ENCODE assay signal across 32 cellular contexts in the genomic region with DNA sequence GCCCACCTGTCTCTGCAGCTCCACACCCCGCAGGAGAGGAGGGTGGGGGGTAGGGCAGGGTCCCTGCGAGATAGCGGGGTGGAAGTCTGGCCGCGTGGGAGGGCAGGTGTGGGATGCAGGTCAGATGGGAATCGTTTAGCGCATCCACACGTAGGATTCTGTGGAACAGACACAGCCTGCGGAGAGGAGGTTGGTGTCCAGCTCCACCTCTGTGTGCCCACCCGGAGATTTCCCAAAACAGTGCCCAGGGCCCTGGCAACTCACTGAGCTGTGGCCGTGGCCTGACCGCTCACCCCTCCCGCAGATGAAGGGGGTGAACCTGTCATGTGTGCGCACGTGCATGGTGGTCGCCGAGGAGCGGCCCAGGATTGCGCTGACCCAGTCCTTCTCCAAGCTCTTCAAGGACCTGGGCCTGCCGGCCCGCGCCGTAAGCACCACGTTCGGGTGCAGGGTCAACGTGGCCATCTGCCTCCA. TPM values are rescaled to one million over a fixed set of nuclear protein-coding genes. Genes with fewer than 3 reads are reported as not detected.
DNase-seq lines count a peak whose midpoint lies in the region; ATAC-seq, FAIRE-seq and TF ChIP-seq lines count a peak whose summit lies in the region.
"Had no signal": no experiment of that assay in that cellular context is flagged by ENCODE, and none has a peak within 500 bp of the region (broad histone marks: within the 10 kb centered on the region; RNA-seq: fewer than 3 reads in every experiment).

No MANE protein-coding gene starts in this region.

- H3K9me3 Mint-ChIP-seq in activated naive CD8-positive, alpha-beta T cell (ENCODE audit: low read depth) = no peaks in the 10 kb centered on the region
- H3K9me3 Mint-ChIP-seq in activated naive CD8-positive, alpha-beta T cell treated with anti-CD3 and anti-CD28 coated beads, Interleukin-2, amount 50 U/mL, for 24 hours = no peaks in the 10 kb centered on the region
- H3K9me3 Mint-ChIP-seq: activated naive CD4-positive, alpha-beta T cell treated with anti-CD3 and anti-CD28 coated beads, Interleukin-2, amount 50 U/mL, for 72 hours; stimulated activated naive B cell treated with anti-CD40 and anti-IgM and Interleukin-4, amounts not matched to agents 10 μg/mL and 1 μg/mL and 100 μg/mL, for 72 hours; WTC11 had no signal

- ATAC-seq in activated naive CD8-positive, alpha-beta T cell treated with anti-CD3 and anti-CD28 coated beads, Interleukin-2, amount 50 U/mL, for 24 hours = no peak
- ATAC-seq in T-helper 17 cell = no peak
- ATAC-seq in HepG2 = no peak
- no peak for ATAC-seq in HG03457 (IDR thresholded peaks at IDR 0.05; ENCODE audit: unreplicated experiment)
- ATAC-seq: activated naive CD4-positive, alpha-beta T cell treated with anti-CD3 and anti-CD28 coated beads, Interleukin-2, amount 50 U/mL, for 72 hours; stimulated activated naive B cell treated with anti-CD40 and anti-IgM and Interleukin-4, amounts not matched to agents 10 μg/mL and 1 μg/mL and 100 μg/mL, for 72 hours had no signal

- TF ChIP-seq POLR2A in HepG2 (IDR thresholded peaks at IDR 0.05; ENCODE audit: insufficient read depth in 1 of 2, low read depth in 2 of 2, low read length in 2 of 2) (no peak), GM12892 (IDR thresholded peaks at IDR 0.05; ENCODE audit: low read depth, low read length) (no peak)

- FAIRE-seq in HepG2 (lab: Jason Lieb, UNC) (no peak), GM12892 (lab: Jason Lieb, UNC) (no peak)
- FAIRE-seq: astrocyte, GM19239 had no signal

- no peaks in the 10 kb centered on the region for H3K79me2 ChIP-seq in HepG2 (ENCODE audit: insufficient read depth, low read length)

- intact Hi-C loops in HepG2 (cut with micrococcal nuclease; ENCODE audit: unreplicated experiment) = no loop called here

- WGBS in HepG2 (ENCODE audit: low lambda C conversion rate) = 98% methylated on average over 21 of the region's 26 CpGs
- 97% methylated on average over 26 of the region's 26 CpGs for WGBS in thymus

- no peak overlapping the region for H3K27ac ChIP-seq in HepG2 (ENCODE audit: extremely low read length, insufficient read depth, low read length)
- peak overlapping the region; percentile 13 for H3K27ac ChIP-seq in thymus (ENCODE audit: low read depth)
- H3K27ac ChIP-seq: BLaER1 treated with 17β-estradiol and CSF1 and Interleukin-3, amounts not matched to agents 10 nM and 100 nM; vagina had no signal

- H3K9ac ChIP-seq in HepG2 (ENCODE audit: insufficient read depth, low read depth, low read length) = no peak overlapping the region
- H3K9ac ChIP-seq: BLaER1 treated with 17β-estradiol and CSF1 and Interleukin-3, amounts not matched to agents 10 nM and 100 nM had no signal

- no peak overlapping the region for H3K4me3 Mint-ChIP-seq in activated naive CD8-positive, alpha-beta T cell
- no peak overlapping the region for H3K4me3 Mint-ChIP-seq in activated naive CD8-positive, alpha-beta T cell treated with anti-CD3 and anti-CD28 coated beads, Interleukin-2, amount 50 U/mL, for 24 hours
- no peak overlapping the region for H3K4me3 Mint-ChIP-seq in T-helper 17 cell
- H3K4me3 Mint-ChIP-seq: stimulated activated naive B cell treated with anti-CD40 and anti-IgM and Interleukin-4, amounts not matched to agents 10 μg/mL and 1 μg/mL and 100 μg/mL, for 72 hours; WTC11 had no signal

- CTCF ChIA-PET in HepG2 (lab: Yijun Ruan, JAX; ENCODE audit: low intra/inter-chr PET ratio, low total read pairs) = no interaction called here

- TF ChIP-seq EP300 in HepG2 (IDR thresholded peaks at IDR 0.05; ENCODE audit: low read depth in 2 of 2, low read length in 2 of 2) (no peak), HepG2 (CRISPR knock-in tag; IDR thresholded peaks at IDR 0.05; ENCODE audit: borderline replicate concordance) (no peak)

- H3K4me1 ChIP-seq in HepG2 (ENCODE audit: insufficient read depth, low read length) (peaks cover 17% of the 10 kb centered on the region), thymus (ENCODE audit: control insufficient read depth, insufficient read depth, low read length) (no peaks in the 10 kb centered on the region)
- H3K4me1 ChIP-seq: vagina had no signal

- TF ChIP-seq CTCF in HepG2 (CRISPR knock-in tag; IDR thresholded peaks at IDR 0.05) = no peak

- no peak for DNase-seq in activated naive CD8-positive, alpha-beta T cell treated with anti-CD3 and anti-CD28 coated beads, Interleukin-2, amount 50 U/mL, for 24 hours
- DNase-seq in T-helper 17 cell (no peak), HepG2 (ENCODE audit: low spot score) (no peak), G401 (ENCODE audit: low spot score) (no peak), GM12892 (ENCODE audit: insufficient read length) (no peak)
- DNase-seq: activated CD4-positive, alpha-beta T cell treated with anti-CD3 and anti-CD28 coated beads, Interleukin-2, amount 50 U/mL, for 4 hours; activated T-cell treated with anti-CD3 and anti-CD28 coated beads, Interleukin-2, amount 50 U/mL, for 48 hours; central memory CD4-positive, alpha-beta T cell; EL; HCEC 1CT; IMR-90; mesendoderm; NCI-H1105 treated with DMSO at 0.1 percent for 48 hours; NCI-H2081; NCI-H226; retina; stimulated activated CD4-positive, alpha-beta T cell treated with anti-CD3 and anti-CD28 coated beads, Interleukin-2, amount 100 ng/mL, for 48 hours; stimulated activated naive B cell treated with anti-CD40 and anti-IgM and Interleukin-4, amounts not matched to agents 10 μg/mL and 1 μg/mL and 100 μg/mL, for 72 hours; T1000; testis had no signal

- POLR2A ChIA-PET in HepG2 (lab: Yijun Ruan, JAX) = interaction anchor here (2.9 kb wide), 1 partner anchor 78 kb away, joined by 11 read pairs; the partner anchor contains the start of gene PRMT2

- H3K27ac Mint-ChIP-seq in activated naive CD8-positive, alpha-beta T cell = peak overlapping the region; percentile 98
- H3K27ac Mint-ChIP-seq in activated naive CD8-positive, alpha-beta T cell treated with anti-CD3 and anti-CD28 coated beads, Interleukin-2, amount 50 U/mL, for 24 hours = no peak overlapping the region
- H3K27ac Mint-ChIP-seq in T-helper 17 cell = peak overlapping the region; percentile 99
- H3K27ac Mint-ChIP-seq: stimulated activated naive B cell treated with anti-CD40 and anti-IgM and Interleukin-4, amounts not matched to agents 10 μg/mL and 1 μg/mL and 100 μg/mL, for 72 hours; WTC11 had no signal

- no peaks in the 10 kb centered on the region for H3K27me3 Mint-ChIP-seq in activated naive CD8-positive, alpha-beta T cell
- no peaks in the 10 kb centered on the region for H3K27me3 Mint-ChIP-seq in activated naive CD8-positive, alpha-beta T cell treated with anti-CD3 and anti-CD28 coated beads, Interleukin-2, amount 50 U/mL, for 24 hours
- no peaks in the 10 kb centered on the region for H3K27me3 Mint-ChIP-seq in T-helper 17 cell
- H3K27me3 Mint-ChIP-seq: stimulated activated naive B cell treated with anti-CD40 and anti-IgM and Interleukin-4, amounts not matched to agents 10 μg/mL and 1 μg/mL and 100 μg/mL, for 72 hours had no signal

- H4K20me1 ChIP-seq in HepG2 (ENCODE audit: insufficient read depth, low read length) = no peaks in the 10 kb centered on the region
- H4K20me1 ChIP-seq: BLaER1 treated with 17β-estradiol and CSF1 and Interleukin-3, amounts not matched to agents 10 nM and 100 nM had no signal

- TF ChIP-seq RAD21 in HepG2 (CRISPR knock-in tag; IDR thresholded peaks at IDR 0.05) = no peak

- peaks cover 5% of the 10 kb centered on the region for H3K36me3 Mint-ChIP-seq in activated naive CD8-positive, alpha-beta T cell
- H3K36me3 Mint-ChIP-seq in activated naive CD8-positive, alpha-beta T cell treated with anti-CD3 and anti-CD28 coated beads, Interleukin-2, amount 50 U/mL, for 24 hours (ENCODE audit: low read depth) = peaks cover 31% of the 10 kb centered on the region
- peaks cover 9% of the 10 kb centered on the region for H3K36me3 Mint-ChIP-seq in T-helper 17 cell (ENCODE audit: low read depth)

- no peak overlapping the region for H3K4me2 ChIP-seq in HepG2 (ENCODE audit: low read depth, low read length)

- in situ Hi-C loops in HepG2 (cut with HindIII; ENCODE audit: extremely low pct_ligation_motif_present, low pct_unique_long_range_greater_than_20kb) (no loop called here), G401 (cut with HindIII; ENCODE audit: low sequenced_read_pairs) (no loop called here)

- H3K4me1 Mint-ChIP-seq in activated naive CD8-positive, alpha-beta T cell (ENCODE audit: low read depth) = peaks cover 87% of the 10 kb centered on the region
- H3K4me1 Mint-ChIP-seq in activated naive CD8-positive, alpha-beta T cell treated with anti-CD3 and anti-CD28 coated beads, Interleukin-2, amount 50 U/mL, for 24 hours = peaks cover 69% of the 10 kb centered on the region
- H3K4me1 Mint-ChIP-seq in T-helper 17 cell = peaks cover 33% of the 10 kb centered on the region
- H3K4me1 Mint-ChIP-seq: WTC11 had no signal

- peaks cover 0 to 24% of the 10 kb centered on the region in 2 experiments; a peak in 3 of 5 replicates for H3K36me3 ChIP-seq in HepG2 (replicated peaks in 1 of 2; ENCODE audit: control insufficient read depth in 1 of 2, insufficient read depth in 2 of 2, low read length in 2 of 2)
- H3K36me3 ChIP-seq in thymus (ENCODE audit: control insufficient read depth, insufficient read depth) = peaks cover 72% of the 10 kb centered on the region

- H3K9me3 ChIP-seq in T-helper 17 cell (ENCODE audit: control insufficient read depth, low read length, poor library complexity, severe bottlenecking) = no peaks in the 10 kb centered on the region
- H3K9me3 ChIP-seq in HepG2 (ENCODE audit: low read length) = no peaks in the 10 kb centered on the region
- H3K9me3 ChIP-seq in thymus (ENCODE audit: control insufficient read depth) = no peaks in the 10 kb centered on the region
- H3K9me3 ChIP-seq: BLaER1 treated with 17β-estradiol and CSF1 and Interleukin-3, amounts not matched to agents 10 nM and 100 nM; testis; vagina had no signal

- H3K27me3 ChIP-seq in HepG2 (ENCODE audit: control insufficient read depth in 1 of 2, insufficient read depth in 2 of 2, low read length in 2 of 2) = no peaks in the 10 kb centered on the region
- H3K27me3 ChIP-seq in thymus (ENCODE audit: control insufficient read depth, insufficient read depth) = no peaks in the 10 kb centered on the region
- H3K27me3 ChIP-seq: BLaER1 treated with 17β-estradiol and CSF1 and Interleukin-3, amounts not matched to agents 10 nM and 100 nM; testis; vagina had no signal

- no TSS peak for BruUV-seq in HepG2 (replicated peaks; lab: Mats Ljungman, UMichigan)

- H2AFZ ChIP-seq in HepG2 (ENCODE audit: low read length) = no peak overlapping the region

- H3K4me3 ChIP-seq in HepG2 (replicated peaks in 1 of 3; ENCODE audit: insufficient read depth in 1 of 3, low read depth in 2 of 3, low read length in 3 of 3) = no peak overlapping the region
- no peak overlapping the region for H3K4me3 ChIP-seq in thymus (ENCODE audit: low read length)
- H3K4me3 ChIP-seq: BLaER1 treated with 17β-estradiol and CSF1 and Interleukin-3, amounts not matched to agents 10 nM and 100 nM; testis; vagina had no signal

RNA-seq across cellular contexts. Expression of gene S100B, which starts 46.9 kb away (rescaled TPM):
- not detected for total RNA-seq in T-helper 17 cell
- total RNA-seq in HepG2 (2016; rRNA removed; fragmentation: Illumina TruSeq; extraction: Trizol) = not detected in 2 replicates
- 0.26 TPM in 1 of 2 replicates, not detected in the other for total RNA-seq in HepG2 (2016; cell fraction: cytosol; rRNA removed; fragmentation: Illumina TruSeq; extraction: Trizol; ENCODE audit: low read depth)
- total RNA-seq in HepG2 (2016; cell fraction: insoluble cytoplasmic fraction; rRNA removed; fragmentation: Illumina TruSeq; extraction: Trizol) = not detected in 2 replicates
- total RNA-seq in HepG2 (2016; cell fraction: membrane; rRNA removed; fragmentation: Illumina TruSeq; extraction: Trizol) = not detected in 2 replicates
- not detected in 2 replicates for total RNA-seq in HepG2 (2016; cell fraction: nucleus; rRNA removed; fragmentation: Illumina TruSeq; extraction: Trizol)
- not detected in 2 replicates for polyA plus RNA-seq in HepG2 (2011; rRNA removed)
- polyA plus RNA-seq in HepG2 (2011; cell fraction: cytosol; rRNA removed) = not detected in 2 replicates
- polyA plus RNA-seq in HepG2 (2011; cell fraction: nucleus; rRNA removed) = not detected in 2 replicates
- polyA plus RNA-seq in HepG2 (2012) = not detected in 2 replicates
- polyA plus RNA-seq in HepG2 (2016; cell fraction: cytosol; fragmentation: Illumina TruSeq; extraction: Trizol; ENCODE audit: low read depth) = not detected in 2 replicates
- polyA plus RNA-seq in HepG2 (2016; cell fraction: insoluble cytoplasmic fraction; fragmentation: Illumina TruSeq; extraction: Trizol; ENCODE audit: low read depth) = not detected in 2 replicates
- not detected in 2 replicates for polyA plus RNA-seq in HepG2 (2016; cell fraction: membrane; fragmentation: Illumina TruSeq; extraction: Trizol; ENCODE audit: low read depth)
- polyA plus RNA-seq in HepG2 (2016; cell fraction: nucleus; fragmentation: Illumina TruSeq; extraction: Trizol; ENCODE audit: insufficient read depth, low read depth) = not detected in 2 replicates
- not detected in 2 replicates for polyA minus RNA-seq in HepG2 (2011; rRNA and poly(A)+ RNA removed; ENCODE audit: low replicate concordance)
- polyA minus RNA-seq in HepG2 (2011; cell fraction: cytosol; rRNA and poly(A)+ RNA removed) = not detected in 2 replicates
- polyA minus RNA-seq in HepG2 (2011; cell fraction: nucleus; rRNA and poly(A)+ RNA removed) = 0.90 TPM in 1 of 2 replicates, not detected in the other
- polyA plus RNA-seq in thymus = 46.3 TPM
- not detected in 2 replicates for total RNA-seq in G401 (2014; rRNA removed; shearing (Covaris generic))
- not detected for polyA plus RNA-seq in GM12892 (2012; ENCODE audit: missing spikeins)
- total RNA-seq: activated naive CD4-positive, alpha-beta T cell treated with anti-CD3 and anti-CD28 coated beads, Interleukin-2, amount 50 U/mL, for 72 hours; dermis microvascular lymphatic vessel endothelial cell; endothelial cell of umbilical vein; kidney epithelial cell had no signal
- polyA plus RNA-seq: endothelial cell of umbilical vein had no signal
